8 cellular contexts compared by ENCODE assay signal in genomic region chr20:45374101-45374467, GRCh38. TPM values are rescaled to one million over a fixed set of nuclear protein-coding genes. Genes with fewer than 3 reads are reported as not detected.
A peak's percentile ranks its signal among the peaks of the same experiment; 100 is the strongest.
DNase-seq lines count a peak whose midpoint lies in the region; ATAC-seq and TF ChIP-seq lines count a peak whose summit lies in the region.

No MANE protein-coding gene starts in this region.

- no peaks in the 10 kb centered on the region for H3K27me3 ChIP-seq in Loucy (ENCODE audit: insufficient read depth, low read length, poor library complexity, severe bottlenecking)
- H3K27me3 ChIP-seq in endocrine pancreas (ENCODE audit: control insufficient read depth, insufficient read depth, low read length) = no peaks in the 10 kb centered on the region
- H3K27me3 ChIP-seq in parathyroid adenoma (ENCODE audit: control insufficient read depth, insufficient read depth, low read length) = no peaks in the 10 kb centered on the region
- no peaks in the 10 kb centered on the region for H3K27me3 ChIP-seq in PC-3 (ENCODE audit: low read length)

- H3K4me2 ChIP-seq in Loucy (ENCODE audit: low read depth, low read length, poor library complexity, severe bottlenecking) (peak overlapping the region; percentile 49), parathyroid adenoma (ENCODE audit: low read length) (peak overlapping the region; percentile 47), PC-3 (ENCODE audit: low read length) (no peak overlapping the region)

- no peaks in the 10 kb centered on the region for H3K9me2 ChIP-seq in Loucy (replicated peaks; ENCODE audit: low read depth, low read length)
- no peaks in the 10 kb centered on the region for H3K9me2 ChIP-seq in PC-3 (replicated peaks; ENCODE audit: low read length)

- H3K4me1 ChIP-seq in Loucy (ENCODE audit: insufficient read depth, low read length, poor library complexity, severe bottlenecking) = peaks cover 7% of the 10 kb centered on the region
- H3K4me1 ChIP-seq in endocrine pancreas (ENCODE audit: control insufficient read depth, insufficient read depth, low read length) = no peaks in the 10 kb centered on the region
- peaks cover 11% of the 10 kb centered on the region for H3K4me1 ChIP-seq in parathyroid adenoma
- no peaks in the 10 kb centered on the region; the same call in 1 of the 2 replicates for H3K4me1 ChIP-seq in PC-3 (ENCODE audit: insufficient read depth, low read length)

- H3K4me3 ChIP-seq in Loucy (ENCODE audit: low read length, poor library complexity, severe bottlenecking) (no peak overlapping the region), endocrine pancreas (ENCODE audit: control insufficient read depth, insufficient read depth, low read length) (peak overlapping the region; percentile 28), parathyroid adenoma (ENCODE audit: low read depth, low read length) (no peak overlapping the region), PC-3 (ENCODE audit: low read length) (no peak overlapping the region)

- ATAC-seq in PC-3 (no peak), HG03565 (IDR thresholded peaks at IDR 0.05; ENCODE audit: unreplicated experiment) (no peak)

- no peak for DNase-seq in SW 1271 (lab: John Stamatoyannopoulos, UW)
- DNase-seq in PC-3 = no peak
- no peak for DNase-seq in amygdala (lab: John Stamatoyannopoulos, UW)

- H3K9ac ChIP-seq in Loucy (ENCODE audit: low read depth, low read length, poor library complexity, severe bottlenecking) (no peak overlapping the region), endocrine pancreas (ENCODE audit: control insufficient read depth, insufficient read depth, low read length) (no peak overlapping the region), parathyroid adenoma (no peak overlapping the region), PC-3 (ENCODE audit: low read length) (no peak overlapping the region)

- H3K9me3 ChIP-seq in Loucy (ENCODE audit: insufficient read depth, low read depth, low read length) (no peaks in the 10 kb centered on the region), endocrine pancreas (ENCODE audit: control insufficient read depth, low read length) (no peaks in the 10 kb centered on the region), parathyroid adenoma (ENCODE audit: control insufficient read depth, low read length) (no peaks in the 10 kb centered on the region), PC-3 (ENCODE audit: low read length) (no peaks in the 10 kb centered on the region)

- TF ChIP-seq CTCF in C4-2B (conservative IDR thresholded peaks at IDR 0.05) (peak; percentile 15), Loucy (conservative IDR thresholded peaks at IDR 0.05; ENCODE audit: low read length) (no peak), parathyroid adenoma (IDR thresholded peaks at IDR 0.05) (no peak), PC-3 (conservative IDR thresholded peaks at IDR 0.05; ENCODE audit: low read depth, low read length) (no peak; the same call in 1 of the 2 replicates)

- no TSS peak for BruUV-seq in PC-3 (replicated peaks; lab: Mats Ljungman, UMichigan)

- H3K36me3 ChIP-seq in Loucy (ENCODE audit: insufficient read depth, low read length) = no peaks in the 10 kb centered on the region
- H3K36me3 ChIP-seq in endocrine pancreas (ENCODE audit: control insufficient read depth, insufficient read depth, low read length) = no peaks in the 10 kb centered on the region
- no peaks in the 10 kb centered on the region for H3K36me3 ChIP-seq in parathyroid adenoma (ENCODE audit: control insufficient read depth, insufficient read depth, low read length)
- peaks cover 7% of the 10 kb centered on the region; the same call in 1 of the 2 replicates for H3K36me3 ChIP-seq in PC-3 (ENCODE audit: low read depth, low read length)

- POLR2A ChIA-PET in PC-3 (lab: Charles Lee; ENCODE audit: unreplicated experiment) = interaction anchor here (0.6 kb wide), 1 partner anchor 46 kb away, joined by 6 read pairs; no protein-coding TSS in a partner anchor

- 0 out of 2 replicates have a peak overlapping the region, but pooled peaks have one; percentile 73 for H2AFZ ChIP-seq in Loucy (ENCODE audit: low read length)
- peak overlapping the region; percentile 78 for H2AFZ ChIP-seq in parathyroid adenoma
- H2AFZ ChIP-seq in PC-3 (ENCODE audit: low read length) = no peak overlapping the region

- H3K79me2 ChIP-seq in Loucy (ENCODE audit: insufficient read depth, low read length) = no peaks in the 10 kb centered on the region
- H3K79me2 ChIP-seq in parathyroid adenoma = peaks cover 10% of the 10 kb centered on the region
- H3K79me2 ChIP-seq in PC-3 (ENCODE audit: low read length) = no peaks in the 10 kb centered on the region

- CTCF ChIA-PET in PC-3 (lab: Charles Lee) = interaction anchor here (0.7 to 2.1 kb wide), 13 partner anchors 9 to 76 kb away, joined by 3 to 80 read pairs (median 5); partner anchors contain the start of gene SYS1

- H4K20me1 ChIP-seq in Loucy (ENCODE audit: insufficient read depth, low read length, poor library complexity, severe bottlenecking) = no peaks in the 10 kb centered on the region
- no peaks in the 10 kb centered on the region for H4K20me1 ChIP-seq in PC-3 (ENCODE audit: low read length)

- H3F3A ChIP-seq in Loucy (ENCODE audit: low read depth) (no peaks in the 10 kb centered on the region), PC-3 (ENCODE audit: low read length, unreplicated experiment) (no peaks in the 10 kb centered on the region)

- H3K27ac ChIP-seq in C4-2B = no peak overlapping the region
- no peak overlapping the region for H3K27ac ChIP-seq in parathyroid adenoma
- H3K27ac ChIP-seq in PC-3 (ENCODE audit: low read length) = no peak overlapping the region

- intact Hi-C loops in PC-3 (cut with micrococcal nuclease) = loop anchor here (1.0 kb wide), 1 partner anchor 62 kb away; no protein-coding TSS in a partner anchor

RNA-seq across cellular contexts. Expression of gene TP53TG5, which starts 4.0 kb away (rescaled TPM):
- total RNA-seq in PC-3 (2014; rRNA removed) = not detected in 2 replicates

RNA-seq across cellular contexts. Expression of gene SYS1, which starts 11.1 kb away (rescaled TPM):
- 32.5 and 45.2 TPM in 2 replicates for total RNA-seq in PC-3 (2014; rRNA removed)

RNA-seq across cellular contexts. Expression of gene SDC4, which starts 25.9 kb away (rescaled TPM):
- 134 and 167 TPM in 2 replicates for total RNA-seq in PC-3 (2014; rRNA removed)

RNA-seq across cellular contexts. Expression of gene DBNDD2, which starts 34.0 kb away (rescaled TPM):
- 7.7 and 8.5 TPM in 2 replicates for total RNA-seq in PC-3 (2014; rRNA removed)

RNA-seq across cellular contexts. Expression of gene PIGT, which starts 41.9 kb away (rescaled TPM):
- 101 and 129 TPM in 2 replicates for total RNA-seq in PC-3 (2014; rRNA removed)
